30 cellular contexts compared by ENCODE assay signal in the genomic region with DNA sequence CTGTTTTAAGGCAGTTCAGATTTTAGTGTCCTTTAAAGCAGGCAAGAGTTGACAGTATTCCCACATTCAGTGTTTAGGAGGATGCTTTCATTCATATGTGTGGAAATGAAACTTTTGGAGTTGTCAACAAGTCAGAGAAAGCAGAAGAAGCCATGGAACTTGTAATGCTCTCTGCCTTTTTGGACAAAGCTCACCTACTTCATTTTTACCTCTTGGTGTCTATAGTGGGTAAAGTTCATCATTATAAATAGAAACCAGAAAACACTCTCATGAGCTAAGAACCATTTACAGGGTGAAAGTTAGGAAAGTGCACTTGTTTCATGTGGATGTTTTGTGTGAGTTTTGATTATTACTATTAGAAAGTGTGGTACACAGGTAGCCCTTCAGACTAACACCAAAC.
"Had no signal": no experiment of that assay in that cellular context is flagged by ENCODE, and none has a peak within 500 bp of the region (broad histone marks: within the 10 kb centered on the region; RNA-seq: fewer than 3 reads in every experiment).

No MANE protein-coding gene starts in this region.

- H3K4me3 Mint-ChIP-seq: activated naive CD4-positive, alpha-beta T cell treated with anti-CD3 and anti-CD28 coated beads for 36 hours; activated naive CD8-positive, alpha-beta T cell treated with anti-CD3 and anti-CD28 coated beads for 36 hours; naive thymus-derived CD4-positive, alpha-beta T cell had no signal

- H3K27ac Mint-ChIP-seq: activated naive CD4-positive, alpha-beta T cell treated with anti-CD3 and anti-CD28 coated beads for 36 hours; activated naive CD8-positive, alpha-beta T cell treated with anti-CD3 and anti-CD28 coated beads for 36 hours; naive thymus-derived CD4-positive, alpha-beta T cell had no signal

- ATAC-seq: body of pancreas; left cardiac atrium; naive thymus-derived CD4-positive, alpha-beta T cell; pancreas; upper lobe of right lung had no signal

- H3K9me3 ChIP-seq: adrenal gland, colonic mucosa, pancreas, prostate gland, sigmoid colon, suprapubic skin, tibial artery, upper lobe of right lung had no signal

- H3K27me3 ChIP-seq: adrenal gland, body of pancreas, colonic mucosa, hepatocyte, pancreas, sigmoid colon, suprapubic skin, tibial artery, upper lobe of right lung had no signal

- DNase-seq: activated CD4-positive, alpha-beta T cell treated with anti-CD3 and anti-CD28 coated beads for 1 hour; activated effector memory CD4-positive, alpha-beta T cell treated with anti-CD3 and anti-CD28 coated beads, Interleukin-2, amount 50 U/mL, for 16 hours; activated naive CD4-positive, alpha-beta T cell treated with anti-CD3 and anti-CD28 coated beads for 36 hours; activated naive CD8-positive, alpha-beta T cell treated with anti-CD3 and anti-CD28 coated beads for 36 hours; adrenal gland; aorta; body of pancreas; cerebellar nuclear complex; colonic mucosa; effector CD8-positive, alpha-beta T cell; islet precursor cell; left cardiac atrium; midbrain; naive thymus-derived CD4-positive, alpha-beta T cell; nucleus accumbens; pancreas; retina; sigmoid colon; small intestine; stimulated activated CD4-positive, alpha-beta T cell treated with anti-CD3 and anti-CD28 coated beads, Interleukin-4, amount 100 ng/mL, for 4 hours; stimulated activated CD8-positive, alpha-beta memory T cell treated with anti-CD3 and anti-CD28 coated beads, Interleukin-4, amount 100 ng/mL, for 48 hours; stimulated activated naive CD4-positive, alpha-beta T cell; T-helper 2 cell; tibial artery; upper lobe of right lung had no signal

- FAIRE-seq: endometrium, frontal cortex, pancreas, small intestine had no signal

- H3K27me3 Mint-ChIP-seq: activated naive CD8-positive, alpha-beta T cell treated with anti-CD3 and anti-CD28 coated beads for 36 hours; naive thymus-derived CD4-positive, alpha-beta T cell had no signal

- H3K36me3 ChIP-seq: adrenal gland, colonic mucosa, pancreas, prostate gland, sigmoid colon, suprapubic skin, tibial artery, upper lobe of right lung had no signal

- H3K27ac ChIP-seq: adrenal gland, body of pancreas, colonic mucosa, hepatocyte, pancreas, prostate gland, sigmoid colon, suprapubic skin, tibial artery, upper lobe of right lung had no signal

- H3K4me1 ChIP-seq: prostate gland had no signal

- H3K4me3 ChIP-seq: adrenal gland, body of pancreas, colonic mucosa, hepatocyte, pancreas, prostate gland, sigmoid colon, suprapubic skin, tibial artery, upper lobe of right lung had no signal
